ENCODE assay signal across 8 cellular contexts in the genomic region with DNA sequence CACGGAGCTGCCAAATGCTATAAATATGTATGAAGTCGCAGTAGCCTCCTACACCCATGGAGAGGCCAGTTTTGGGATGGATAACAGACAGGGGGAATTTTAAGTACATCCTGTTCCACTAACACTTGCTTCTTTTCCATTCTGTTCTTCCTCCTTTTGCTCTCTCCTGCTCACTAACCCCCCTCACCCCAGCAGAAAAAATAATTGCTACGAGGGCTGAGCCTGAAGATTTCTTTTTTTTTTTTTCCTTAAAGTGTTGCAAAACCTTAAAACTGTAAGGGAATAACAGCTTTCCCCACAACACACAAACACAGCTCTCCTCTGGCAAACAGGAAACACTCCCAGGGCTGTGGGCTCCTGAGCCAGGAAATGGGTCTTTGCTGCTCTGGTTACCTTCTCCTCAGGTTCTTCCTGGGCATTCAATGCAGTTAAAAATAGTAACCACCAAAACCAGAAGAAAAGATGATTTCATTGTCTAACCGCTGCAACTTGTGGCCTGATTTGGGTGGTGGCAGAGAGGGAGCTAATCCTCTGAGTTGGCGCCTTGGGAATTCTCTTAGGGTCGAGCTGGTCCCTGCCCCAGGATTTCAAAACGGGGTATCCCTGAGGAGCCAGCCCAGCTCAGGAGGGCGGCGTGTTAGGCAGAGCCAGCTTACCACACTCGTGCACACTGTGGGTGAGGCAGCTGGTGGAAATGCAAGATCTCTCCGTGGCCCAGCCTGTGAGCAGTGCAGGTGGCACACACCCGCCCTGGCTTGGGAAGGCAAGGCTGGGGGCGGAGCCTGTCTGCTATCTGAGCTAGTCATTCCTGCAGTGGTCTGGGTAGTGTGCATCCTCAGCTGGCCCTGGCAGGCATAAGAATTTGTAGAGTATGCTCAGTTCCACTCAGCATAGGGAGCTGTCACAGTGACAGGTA. TPM values are rescaled to one million over a fixed set of nuclear protein-coding genes. Genes with fewer than 3 reads are reported as not detected.
DNase-seq lines count a peak whose midpoint lies in the region; ATAC-seq and TF ChIP-seq lines count a peak whose summit lies in the region.

No MANE protein-coding gene starts in this region.

- H3K27ac Mint-ChIP-seq in Calu3 (ENCODE audit: unreplicated experiment) = peak overlapping the region; percentile 3

- H3K4me3 ChIP-seq in Panc1 (ENCODE audit: low read depth in 2 of 2, low read length in 2 of 2) = no peak overlapping the region
- no peak overlapping the region for H3K4me3 ChIP-seq in smooth muscle cell

- H3K79me2 ChIP-seq in smooth muscle cell (ENCODE audit: low read depth) = no peaks in the 10 kb centered on the region

- CTCF ChIA-PET in Calu3 (lab: Charles Lee) = interaction anchor here (0.5 to 2.2 kb wide), 10 partner anchors 11 to 449 kb away, joined by 3 to 11 read pairs (median 5); a partner anchor contains a TSS
- CTCF ChIA-PET in Panc1 (lab: Charles Lee) = no interaction called here

- POLR2A ChIA-PET in Panc1 (lab: Charles Lee) = interaction anchor here (0.5 kb wide), 1 partner anchor 19 kb away, joined by 5 read pairs; no protein-coding TSS in a partner anchor

- H3K4me2 ChIP-seq in smooth muscle cell = peak overlapping the region; percentile 66

- H3K36me3 ChIP-seq in Panc1 (ENCODE audit: control insufficient read depth, insufficient read depth, low read length) (no peaks in the 10 kb centered on the region), smooth muscle cell (ENCODE audit: low read depth) (no peaks in the 10 kb centered on the region)

- peaks cover 57% of the 10 kb centered on the region for H3K4me1 Mint-ChIP-seq in Calu3 (ENCODE audit: low read depth, unreplicated experiment)

- in situ Hi-C loops in Panc1 (cut with HindIII; ENCODE audit: low pct_unique_long_range_greater_than_20kb, low sequenced_read_pairs) = no loop called here

- no peaks in the 10 kb centered on the region for H3K9me3 Mint-ChIP-seq in Calu3 (ENCODE audit: low read depth, unreplicated experiment)

- no peaks in the 10 kb centered on the region for H4K20me1 ChIP-seq in smooth muscle cell (ENCODE audit: low read depth)

- H2AFZ ChIP-seq in smooth muscle cell (ENCODE audit: low read depth) = peak overlapping the region; percentile 63

- H3K4me3 Mint-ChIP-seq in Calu3 (ENCODE audit: low read depth, unreplicated experiment) = peak overlapping the region; percentile 1

- H3K27ac ChIP-seq in Panc1 (ENCODE audit: low read length) = no peak overlapping the region
- H3K27ac ChIP-seq in smooth muscle cell (ENCODE audit: low read depth) = peak overlapping the region; percentile 70

- no peak overlapping the region for H3K9ac ChIP-seq in smooth muscle cell (ENCODE audit: low read depth)

- BruUV-seq in Calu3 (replicated peaks; lab: Mats Ljungman, UMichigan) (no TSS peak), Panc1 (replicated peaks; lab: Mats Ljungman, UMichigan) (no TSS peak)

- DNase-seq in Calu3 (peak; percentile 81), Panc1 (ENCODE audit: low read depth, low spot score) (no peak), left ventricle myocardium superior (peak; percentile 68), smooth muscle cell (lab: John Stamatoyannopoulos, UW; ENCODE audit: unreplicated experiment) (no peak), pons (ENCODE audit: low spot score) (no peak), cerebellar nuclear complex (lab: John Stamatoyannopoulos, UW) (no peak)
- DNase-seq in activated gamma-delta T cell treated with anti-CD3 and anti-CD28 coated beads, Interleukin-2, amount 50 U/mL, for 16 hours (ENCODE audit: low read depth) = peak; percentile 17

- H3K4me1 ChIP-seq in Panc1 (ENCODE audit: control insufficient read depth, insufficient read depth, low read length) (no peaks in the 10 kb centered on the region; the same call in 1 of the 2 replicates), smooth muscle cell (ENCODE audit: low read depth) (peaks cover 20% of the 10 kb centered on the region)

- TF ChIP-seq CTCF in Calu3 (IDR thresholded peaks at IDR 0.05; ENCODE audit: unreplicated experiment) (no peak), Panc1 (IDR thresholded peaks at IDR 0.05) (no peak), smooth muscle cell (IDR thresholded peaks at IDR 0.05; ENCODE audit: borderline replicate concordance, insufficient read depth, poor library complexity, severe bottlenecking) (no peak)

- 31% methylated on average over 13 of the region's 13 CpGs for WGBS in smooth muscle cell (ENCODE audit: low lambda C conversion rate)

- intact Hi-C loops in Calu3 (cut with micrococcal nuclease; ENCODE audit: unreplicated experiment) = no loop called here
- intact Hi-C loops in Panc1 (cut with micrococcal nuclease; ENCODE audit: unreplicated experiment) = no loop called here
- intact Hi-C loops in left ventricle myocardium superior (cut with micrococcal nuclease) = no loop called here

- H3K36me3 Mint-ChIP-seq in Calu3 (ENCODE audit: insufficient read depth, unreplicated experiment) = no peaks in the 10 kb centered on the region

- peaks cover 16% of the 10 kb centered on the region for H3F3A ChIP-seq in smooth muscle cell (ENCODE audit: low read depth)

- no peaks in the 10 kb centered on the region for H3K27me3 Mint-ChIP-seq in Calu3 (ENCODE audit: unreplicated experiment)

- ATAC-seq in HG02798 (IDR thresholded peaks at IDR 0.05; ENCODE audit: poor library complexity, unreplicated experiment) (peak; percentile 49), Panc1 (peak; percentile 51; the same call in 1 of the 2 replicates), left ventricle myocardium superior (peak; percentile 91)

- H3K9me3 ChIP-seq in Panc1 (ENCODE audit: control insufficient read depth, insufficient read depth, low read depth, low read length) = no peaks in the 10 kb centered on the region
- H3K9me3 ChIP-seq in smooth muscle cell (replicated peaks; ENCODE audit: low read depth) = no peaks in the 10 kb centered on the region

- H3K27me3 ChIP-seq in Panc1 (ENCODE audit: control insufficient read depth, insufficient read depth, low read length) = no peaks in the 10 kb centered on the region
- H3K27me3 ChIP-seq in smooth muscle cell (ENCODE audit: low read depth) = no peaks in the 10 kb centered on the region

RNA-seq across cellular contexts. Expression of a gene that starts 17.1 kb away (rescaled TPM):
- total RNA-seq in Calu3 (2022) = 128 and 146 TPM in 2 replicates
- total RNA-seq in Panc1 (2021; ENCODE audit: unreplicated experiment) = 18.6 TPM
- polyA plus RNA-seq in Panc1 (2012; ENCODE audit: insufficient read length) = 24.1 TPM
- total RNA-seq in left ventricle myocardium superior = 76.8 TPM
- 52.0 and 53.0 TPM in 2 replicates for total RNA-seq in smooth muscle cell
- polyA plus RNA-seq in smooth muscle cell = 13.2 and 34.8 TPM in 2 replicates

Comparison
In these comparisons a context has a peak if more than half of its experiments do, and no peak if none do; other contexts are left out.
1. DNase-seq: peak in Calu3 (single experiment), activated gamma-delta T cell treated with anti-CD3 and anti-CD28 coated beads, Interleukin-2, amount 50 U/mL, for 16 hours (single experiment) and left ventricle myocardium superior (single experiment); none in Panc1 (single experiment), smooth muscle cell (single experiment), pons (single experiment) and cerebellar nuclear complex (0 of 2).
2. Peak in every context shown above with its lines, with median percentiles within 50 percentile points of each other: ATAC-seq.